Comparison of ENCODE assay signal across 8 cellular contexts in genomic region chr1:211257831-211258225, GRCh38. TPM values are rescaled to one million over a fixed set of nuclear protein-coding genes. Genes with fewer than 3 reads are reported as not detected.
DNase-seq lines count a peak whose midpoint lies in the region; ATAC-seq and TF ChIP-seq lines count a peak whose summit lies in the region.

No MANE protein-coding gene starts in this region.

- ATAC-seq in DND-41 (ENCODE audit: insufficient read depth, low read depth), result no peak
- no peak for ATAC-seq in RWPE2 (ENCODE audit: low read depth)
- no peak for ATAC-seq in left lobe of liver

- intact Hi-C loops in esophagus muscularis mucosa (cut with DNase I) (loop anchor here (2.0 kb wide), 1 partner anchor 69 kb away; the partner anchor contains the start of gene TRAF5), ovary (cut with DNase I) (no loop called here)

- DNase-seq in DND-41 (no peak), RWPE2 (ENCODE audit: low spot score) (no peak), esophagus muscularis mucosa (ENCODE audit: extremely low spot score) (no peak), ovary (no peak), pons (ENCODE audit: low spot score) (no peak), GM10266 (ENCODE audit: extremely low spot score) (no peak), left lobe of liver (ENCODE audit: low spot score) (no peak)
- no peak for DNase-seq in activated CD4-positive, alpha-beta T cell treated with anti-CD3 and anti-CD28 coated beads, Interleukin-2, amount 50 U/mL, for 1 hour

- peaks cover 5% of the 10 kb centered on the region; the same call in 1 of the 2 replicates for H4K20me1 ChIP-seq in DND-41 (ENCODE audit: insufficient read depth, low read length)

- H3K4me3 ChIP-seq in DND-41 (ENCODE audit: low read depth in 1 of 2, low read length in 2 of 2) (peak overlapping the region; percentile 79 to 92), RWPE2 (ENCODE audit: severe bottlenecking) (peak overlapping the region; percentile 92), esophagus muscularis mucosa (peak overlapping the region; percentile 96 to 99 (median 98)), ovary (peak overlapping the region; percentile 100)

- H3K9me3 ChIP-seq in DND-41 (ENCODE audit: insufficient read depth, low read length, severe bottlenecking) (no peaks in the 10 kb centered on the region), RWPE2 (ENCODE audit: severe bottlenecking) (no peaks in the 10 kb centered on the region), esophagus muscularis mucosa (no peaks in the 10 kb centered on the region), ovary (no peaks in the 10 kb centered on the region)

- 0% methylated on average over 2 of the region's 2 CpGs for WGBS in esophagus muscularis mucosa
- 0 to 5% (median 3%) methylated on average over 2 of the region's 2 CpGs for WGBS in ovary, 3 donors

- peak overlapping the region; percentile 85 for H3K4me2 ChIP-seq in DND-41 (ENCODE audit: insufficient read depth, low read length)

- no peaks in the 10 kb centered on the region for H3K27me3 ChIP-seq in DND-41 (ENCODE audit: insufficient read depth, low read length, poor library complexity)
- H3K27me3 ChIP-seq in RWPE2 (ENCODE audit: insufficient read depth, poor library complexity, severe bottlenecking), result no peaks in the 10 kb centered on the region
- no peaks in the 10 kb centered on the region for H3K27me3 ChIP-seq in esophagus muscularis mucosa
- no peaks in the 10 kb centered on the region for H3K27me3 ChIP-seq in ovary

- H3K4me1 ChIP-seq in DND-41 (ENCODE audit: insufficient read depth, low read length) (peaks cover 25% of the 10 kb centered on the region), RWPE2 (ENCODE audit: insufficient read depth, poor library complexity, severe bottlenecking) (no peaks in the 10 kb centered on the region), esophagus muscularis mucosa (peaks cover 12 to 35% (median 32%) of the 10 kb centered on the region in 4 donors), ovary (ENCODE audit: insufficient read depth) (peaks cover 1% of the 10 kb centered on the region)

- H3K9ac ChIP-seq in DND-41 (ENCODE audit: low read depth, low read length), result peak overlapping the region; percentile 100

- TF ChIP-seq EP300 in esophagus muscularis mucosa (IDR thresholded peaks at IDR 0.05) (no peak), ovary (IDR thresholded peaks at IDR 0.05) (no peak)

- H3K79me2 ChIP-seq in DND-41 (ENCODE audit: insufficient read depth, low read length), result peaks cover 42% of the 10 kb centered on the region

- TF ChIP-seq POLR2A in esophagus muscularis mucosa (IDR thresholded peaks at IDR 0.05; ENCODE audit: low read depth), result no peak
- no peak for TF ChIP-seq POLR2A in ovary (IDR thresholded peaks at IDR 0.05)

- H3K27ac ChIP-seq in DND-41 (ENCODE audit: low read length) (peak overlapping the region; percentile 100), RWPE2 (ENCODE audit: poor library complexity, severe bottlenecking) (peak overlapping the region; percentile 88), esophagus muscularis mucosa (replicated peaks in 1 of 4) (peak overlapping the region; percentile 99 to 100 (median 99)), ovary (peak overlapping the region in 1 of 2 donors; percentile 98)

- peak overlapping the region; percentile 93 for H2AFZ ChIP-seq in DND-41 (ENCODE audit: low read depth, low read length)

- TF ChIP-seq CTCF in DND-41 (IDR thresholded peaks at IDR 0.05; ENCODE audit: borderline replicate concordance, extremely low read depth, low read length, poor library complexity, severe bottlenecking), result no peak
- TF ChIP-seq CTCF in RWPE2 (IDR thresholded peaks at IDR 0.05; ENCODE audit: poor library complexity, severe bottlenecking), result no peak
- no peak for TF ChIP-seq CTCF in esophagus muscularis mucosa (IDR thresholded peaks at IDR 0.05)
- TF ChIP-seq CTCF in ovary (IDR thresholded peaks at IDR 0.05), result no peak
- no peak for TF ChIP-seq CTCF in GM10266 (IDR thresholded peaks at IDR 0.05; ENCODE audit: control insufficient read depth, insufficient read depth, low read depth, missing control alignments)

- H3K36me3 ChIP-seq in DND-41 (ENCODE audit: insufficient read depth, low read length), result peaks cover 3% of the 10 kb centered on the region
- H3K36me3 ChIP-seq in RWPE2 (ENCODE audit: low read depth), result no peaks in the 10 kb centered on the region
- peaks cover 0 to 3% (median 0%) of the 10 kb centered on the region in 4 donors for H3K36me3 ChIP-seq in esophagus muscularis mucosa
- H3K36me3 ChIP-seq in ovary, result no peaks in the 10 kb centered on the region

RNA-seq across cellular contexts. Expression of gene RCOR3, which starts 1.3 kb away (rescaled TPM):
- total RNA-seq in esophagus muscularis mucosa (10 to 100 TPM; 21.7 to 38.0 (median 37.7) TPM), ovary (10 to 100 TPM; 35.6 to 75.2 (median 59.6) TPM), left lobe of liver (22.2 TPM)
- polyA plus RNA-seq in ovary, result 10 to 100 TPM; 34.3 to 38.8 TPM
